ENCODE assay signal across 1 cellular context in genomic region chr2:37109523-37109922, GRCh38.
TF ChIP-seq lines count a peak whose summit lies in the region.

No MANE protein-coding gene starts in this region.

TF ChIP-seq in IMR-90, 13 proteins besides CTCF, POLR2A, EP300 and RAD21:
- TF ChIP-seq RFX5 (IDR thresholded peaks at IDR 0.05; ENCODE audit: low read depth, low read length) (no peak), NFE2L2 (IDR thresholded peaks at IDR 0.05; ENCODE audit: low read depth, low read length) (peak; percentile 65)
